In genomic region chr10:85724215-85724614, GRCh38 we compare ENCODE assay signal across 1 cellular context.
TF ChIP-seq lines count a peak whose summit lies in the region.

No MANE protein-coding gene starts in this region.

TF ChIP-seq in WTC11, 78 proteins besides CTCF, POLR2A, EP300 and RAD21 (continued from another document):
- TF ChIP-seq FOXP1 (CRISPR knock-in tag; IDR thresholded peaks at IDR 0.05; ENCODE audit: borderline replicate concordance), result no peak
